Comparison of ENCODE assay signal across 8 cellular contexts in the genomic region with DNA sequence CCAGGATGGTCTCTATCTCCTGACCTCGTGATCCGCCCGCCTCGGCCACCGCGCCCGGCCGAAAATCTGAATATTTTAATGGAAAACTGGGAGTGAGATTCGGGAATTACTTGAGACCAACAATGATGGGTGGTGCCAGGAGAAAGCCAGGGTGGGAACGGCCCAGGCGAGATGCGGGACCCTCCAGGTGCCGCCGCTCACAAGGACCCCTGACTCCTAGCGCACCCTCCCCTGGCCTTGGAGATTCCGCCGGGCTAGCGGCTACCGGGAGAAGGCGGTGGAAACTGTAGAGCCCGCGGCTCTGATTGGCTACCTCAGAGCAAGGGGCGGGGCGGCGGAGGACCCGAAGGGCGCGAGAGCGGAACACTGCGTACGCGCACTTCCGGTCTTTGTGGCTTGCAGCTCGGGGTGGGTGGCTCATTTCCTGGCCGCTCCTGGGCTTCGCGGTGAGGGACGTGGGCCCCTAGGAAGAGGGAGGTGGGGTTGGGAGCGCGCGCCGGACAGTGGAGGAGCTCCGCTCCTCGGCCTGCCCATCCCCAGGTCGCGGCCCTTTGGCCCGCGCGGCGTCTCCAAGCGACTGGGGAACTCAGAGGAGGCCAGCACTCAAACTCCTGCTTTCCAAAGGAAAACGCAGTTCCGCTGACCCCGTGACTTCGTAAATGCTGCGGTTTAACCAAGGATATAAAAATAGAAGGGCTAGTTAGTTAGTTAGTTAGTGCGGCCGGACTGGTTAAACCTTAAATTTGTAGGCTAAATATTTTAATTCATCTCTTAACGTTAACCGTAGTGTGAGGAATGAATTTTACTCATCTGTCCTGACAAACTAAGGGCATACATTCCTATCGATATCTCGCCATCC.
DNase-seq lines count a peak whose midpoint lies in the region; ATAC-seq lines count a peak whose summit lies in the region.

ZNF397 (plus strand) TSS at position 371 of the 859 bp plus-strand sequence. CDS start 1,437 bp downstream, outside the sequence.

- ATAC-seq in GM19023 (IDR thresholded peaks at IDR 0.05; ENCODE audit: unreplicated experiment): peak; percentile 99
- peak; percentile 99 for ATAC-seq in HG03280 (IDR thresholded peaks at IDR 0.05; ENCODE audit: unreplicated experiment)
- ATAC-seq in activated CD4-positive, CD25-positive, alpha-beta regulatory T cell treated with anti-CD3 and anti-CD28 coated beads, Interleukin-2, amount 50 U/mL, for 24 hours: peak; percentile 99

- DNase-seq in AG08396 (ENCODE audit: low spot score): peak; percentile 98
- peak; percentile 96 for DNase-seq in NCI-H345 treated with DMSO at 0.1 percent for 48 hours (lab: John Stamatoyannopoulos, UW; ENCODE audit: unreplicated experiment)
- DNase-seq in cerebellar cortex (ENCODE audit: low spot score): peak; percentile 97
- DNase-seq in islet precursor cell: peak; percentile 99
- peak; percentile 92 to 97 (median 92) for DNase-seq in stimulated activated CD4-positive, alpha-beta T cell treated with anti-CD3 and anti-CD28 coated beads, Interleukin-12 subunit alpha, Interleukin-12 subunit beta, amount 100 ng/mL, for 48 hours (ENCODE audit: low read depth in 2 of 3, low spot score in 1 of 3)

Comparison
In these comparisons a context has a peak if more than half of its experiments do, and no peak if none do; other contexts are left out.
1. Peak in every context shown above with its lines: DNase-seq and ATAC-seq.